Comparison of ENCODE assay signal across 11 cellular contexts in genomic region chr13:100789481-100789880, GRCh38.
DNase-seq lines count a peak whose midpoint lies in the region; ATAC-seq, FAIRE-seq and TF ChIP-seq lines count a peak whose summit lies in the region.
"Had no signal": no experiment of that assay in that cellular context is flagged by ENCODE, and none has a peak within 500 bp of the region (broad histone marks: within the 10 kb centered on the region; RNA-seq: fewer than 3 reads in every experiment).

No MANE protein-coding gene starts in this region.

- H3K27me3 ChIP-seq in endodermal cell (ENCODE audit: control insufficient read depth, insufficient read depth, low read length, poor library complexity, severe bottlenecking): no peaks in the 10 kb centered on the region

- H3K27ac Mint-ChIP-seq in endodermal cell (peak overlapping the region; percentile 64), progenitor cell of endocrine pancreas (peak overlapping the region; percentile 51)
- H3K27ac Mint-ChIP-seq: activated B cell treated with CpG ODN at 0.5 μM for 24 hours had no signal

- H3K9me3 Mint-ChIP-seq in endodermal cell: peaks cover 42% of the 10 kb centered on the region
- H3K9me3 Mint-ChIP-seq in progenitor cell of endocrine pancreas (ENCODE audit: low read depth): peaks cover 8% of the 10 kb centered on the region

- peak; percentile 15 for ATAC-seq in GM21526 (IDR thresholded peaks at IDR 0.05; ENCODE audit: low FRiP score, unreplicated experiment)

- H3K36me3 ChIP-seq in endodermal cell (ENCODE audit: control insufficient read depth, insufficient read depth, low read length) (no peaks in the 10 kb centered on the region), kidney (ENCODE audit: control insufficient read depth in 1 of 2, insufficient read depth in 2 of 2, low read length in 2 of 2) (no peaks in the 10 kb centered on the region)

- DNase-seq in NCI-H1694 (lab: John Stamatoyannopoulos, UW) (peak; percentile 31), endodermal cell (no peak), progenitor cell of endocrine pancreas (ENCODE audit: low spot score, unreplicated experiment) (no peak), NOMO-1 (lab: John Stamatoyannopoulos, UW; ENCODE audit: unreplicated experiment in 2 of 2) (no peak), A172 (ENCODE audit: low spot score) (no peak), kidney (no peak)
- DNase-seq in stimulated activated CD4-positive, alpha-beta T cell treated with anti-CD3 and anti-CD28 coated beads, Interleukin-2, amount 100 ng/mL, for 24 hours: no peak
- DNase-seq: activated B cell treated with CpG ODN at 0.5 μM for 24 hours, trophoblast cell had no signal

- H3K4me1 ChIP-seq in endodermal cell (ENCODE audit: control insufficient read depth, insufficient read depth, low read length): no peaks in the 10 kb centered on the region
- no peaks in the 10 kb centered on the region for H3K4me1 ChIP-seq in kidney (ENCODE audit: control insufficient read depth in 1 of 2, insufficient read depth in 1 of 2, low read depth in 1 of 2, low read length in 2 of 2)
- H3K4me1 ChIP-seq: parathyroid adenoma had no signal

- WGBS in endodermal cell (ENCODE audit: insufficient coverage in 1 of 2, insufficient read length in 1 of 2), 2 experiments: 84 to 100% methylated on average over 1 to 2 of the region's 2 CpGs

- intact Hi-C loops in kidney (cut with DNase I): no loop called here

- H3K27ac ChIP-seq in endodermal cell (ENCODE audit: low read depth, low read length) (peak overlapping the region; percentile 3), kidney (ENCODE audit: low read depth in 2 of 2, low read length in 2 of 2) (no peak overlapping the region)
- H3K27ac ChIP-seq: parathyroid adenoma had no signal

- no peak for FAIRE-seq in kidney (lab: Jason Lieb, UNC)

- H3K27me3 Mint-ChIP-seq in endodermal cell (ENCODE audit: insufficient read depth) (no peaks in the 10 kb centered on the region), progenitor cell of endocrine pancreas (no peaks in the 10 kb centered on the region)

- H3K4me3 Mint-ChIP-seq in endodermal cell: no peak overlapping the region
- no peak overlapping the region for H3K4me3 Mint-ChIP-seq in progenitor cell of endocrine pancreas (ENCODE audit: low read depth)
- H3K4me3 Mint-ChIP-seq: activated B cell treated with CpG ODN at 0.5 μM for 24 hours had no signal

- peaks cover 9% of the 10 kb centered on the region for H3K36me3 Mint-ChIP-seq in endodermal cell (ENCODE audit: low read depth)
- H3K36me3 Mint-ChIP-seq in progenitor cell of endocrine pancreas (ENCODE audit: insufficient read depth): no peaks in the 10 kb centered on the region

- no peak overlapping the region for H3K9ac ChIP-seq in endodermal cell (ENCODE audit: extremely low read depth, low read length, poor library complexity, severe bottlenecking)
- no peak overlapping the region for H3K9ac ChIP-seq in kidney (ENCODE audit: low read length in 2 of 2)
- H3K9ac ChIP-seq: parathyroid adenoma had no signal

- TF ChIP-seq CTCF in endodermal cell (conservative IDR thresholded peaks at IDR 0.05) (no peak), progenitor cell of endocrine pancreas (IDR thresholded peaks at IDR 0.05; ENCODE audit: unreplicated experiment) (no peak), kidney (IDR thresholded peaks at IDR 0.05; ENCODE audit: borderline replicate concordance, extremely low read depth, insufficient read depth) (no peak)

- peaks cover 13% of the 10 kb centered on the region for H3K4me1 Mint-ChIP-seq in endodermal cell
- H3K4me1 Mint-ChIP-seq in progenitor cell of endocrine pancreas (ENCODE audit: low read depth): peaks cover 5% of the 10 kb centered on the region
- H3K4me1 Mint-ChIP-seq: activated B cell treated with CpG ODN at 0.5 μM for 24 hours had no signal

- peaks cover 45% of the 10 kb centered on the region for H3K9me3 ChIP-seq in endodermal cell (ENCODE audit: control insufficient read depth, low read length)
- H3K9me3 ChIP-seq in kidney (ENCODE audit: control insufficient read depth in 1 of 2, low read length in 2 of 2): no peaks in the 10 kb centered on the region

- H3K4me3 ChIP-seq in endodermal cell (ENCODE audit: low read length): no peak overlapping the region
- H3K4me3 ChIP-seq in kidney (ENCODE audit: low read length in 2 of 2): no peak overlapping the region
